ENCODE assay signal across 9 cellular contexts in genomic region chr7:94160719-94161435, GRCh38.
DNase-seq lines count a peak whose midpoint lies in the region; ATAC-seq, FAIRE-seq and TF ChIP-seq lines count a peak whose summit lies in the region.
"Had no signal": no experiment of that assay in that cellular context is flagged by ENCODE, and none has a peak within 500 bp of the region (broad histone marks: within the 10 kb centered on the region; RNA-seq: fewer than 3 reads in every experiment).

No MANE protein-coding gene starts in this region.

- BruUV-seq in GM12878 (replicated peaks; lab: Mats Ljungman, UMichigan): no TSS peak

- ATAC-seq in GM21360 (IDR thresholded peaks at IDR 0.05; ENCODE audit: unreplicated experiment) (peak; percentile 100), HG03354 (IDR thresholded peaks at IDR 0.05; ENCODE audit: poor library complexity, severe bottlenecking, unreplicated experiment) (peak; percentile 98), GM12878 (peak; percentile 97)

- H2AFZ ChIP-seq in GM12878 (ENCODE audit: control insufficient read depth, low read depth, low read length): peak overlapping the region; percentile 58

- DNase-seq in GM12892 (ENCODE audit: insufficient read length): no peak
- peak; percentile 83 for DNase-seq in GM12878 (ENCODE audit: low read depth, low spot score)
- DNase-seq in NCI-H2107 treated with DMSO at 0.1 percent for 48 hours (lab: John Stamatoyannopoulos, UW; ENCODE audit: unreplicated experiment): no peak
- no peak for DNase-seq in DMS53 treated with DMSO at 0.1 percent for 48 hours (lab: John Stamatoyannopoulos, UW; ENCODE audit: unreplicated experiment)
- DNase-seq in NCI-H1930 (lab: John Stamatoyannopoulos, UW): no peak
- DNase-seq in kidney tubule cell (ENCODE audit: low spot score): no peak

- H3K4me2 ChIP-seq in GM12878 (ENCODE audit: control insufficient read depth, insufficient read depth): peak overlapping the region; percentile 66

- H3K79me2 ChIP-seq in GM12878 (ENCODE audit: control insufficient read depth, insufficient read depth, low read length): no peaks in the 10 kb centered on the region

- H4K20me1 ChIP-seq in GM12878 (ENCODE audit: control insufficient read depth, insufficient read depth): no peaks in the 10 kb centered on the region

- H3K27ac ChIP-seq in GM12878 (ENCODE audit: control insufficient read depth, insufficient read depth): peak overlapping the region; percentile 37

- peaks cover 3% of the 10 kb centered on the region; the same call in 1 of the 3 replicates for H3K9me3 ChIP-seq in GM12878 (replicated peaks; ENCODE audit: control insufficient read depth, insufficient read depth, low read length)

- no peak for TF ChIP-seq POLR2A in GM12892 (IDR thresholded peaks at IDR 0.05; ENCODE audit: low read depth, low read length)
- TF ChIP-seq POLR2A in GM12878 (IDR thresholded peaks at IDR 0.05; ENCODE audit: low read depth, low read length): no peak

- TF ChIP-seq EP300 in GM12878 (IDR thresholded peaks at IDR 0.05; ENCODE audit: borderline replicate concordance in 1 of 2, control insufficient read depth in 1 of 2, low read depth in 2 of 2, low read length in 2 of 2): peak; percentile 98 to 99

- no peak for TF ChIP-seq CTCF in GM12878 (IDR thresholded peaks at IDR 0.05 in 2 of 3, conservative IDR thresholded peaks at IDR 0.05 in 1 of 3; ENCODE audit: control insufficient read depth in 2 of 3, extremely low read depth in 1 of 3, insufficient read depth in 1 of 3, low read depth in 3 of 3, low read length in 3 of 3)

- SMC1A ChIA-PET in GM12878 (lab: Charles Lee; ENCODE audit: uncharacterized antibody, unreplicated experiment): interaction anchor here (0.7 to 3.5 kb wide), 20 partner anchors 8 to 258 kb away, joined by 3 to 49 read pairs (median 4); no protein-coding TSS in a partner anchor

- intact Hi-C loops in GM12878 (cut with micrococcal nuclease; ENCODE audit: unreplicated experiment): loop anchor here (5.0 kb wide), 1 partner anchor 109 kb away; no protein-coding TSS in a partner anchor

- peak overlapping the region; percentile 25; the same call in 1 of the 2 replicates for H3K4me3 ChIP-seq in GM12878

- no peak for TF ChIP-seq RAD21 in GM12878 (IDR thresholded peaks at IDR 0.05; ENCODE audit: insufficient read depth, low read depth, low read length)

- H3K4me1 ChIP-seq in GM12878 (ENCODE audit: control insufficient read depth, insufficient read depth, low read length): peaks cover 6% of the 10 kb centered on the region

- H3K9ac ChIP-seq in GM12878 (ENCODE audit: control insufficient read depth, insufficient read depth, low read length): no peak overlapping the region

- in situ Hi-C loops in GM12878 (cut with MboI): no loop called here

- no peaks in the 10 kb centered on the region for H3K27me3 ChIP-seq in GM12878 (replicated peaks in 1 of 2; ENCODE audit: control insufficient read depth in 2 of 2, insufficient read depth in 2 of 2, low read length in 1 of 2)

- POLR2A ChIA-PET in GM12878 (lab: Charles Lee): interaction anchor here (0.6 to 2.9 kb wide), 4 partner anchors 10 to 67 kb away, joined by 3 to 30 read pairs (median 8); no protein-coding TSS in a partner anchor

- CTCF ChIA-PET in GM12878 (lab: Yijun Ruan, JAX): interaction anchor here (0.9 to 2.8 kb wide), 8 partner anchors 10 to 258 kb away, joined by 3 to 23 read pairs (median 6); no protein-coding TSS in a partner anchor

- 1% methylated on average over 3 of the region's 3 CpGs for WGBS in GM12878 (ENCODE audit: insufficient coverage, insufficient replicate concordance, low lambda C conversion rate, missing lambda C conversion rate)

- FAIRE-seq in GM12892 (lab: Jason Lieb, UNC): peak; percentile 91
- FAIRE-seq in GM12878 (lab: Jason Lieb, UNC): peak; percentile 96
- FAIRE-seq: islet of Langerhans had no signal

- RAD21 ChIA-PET in GM12878 (lab: Charles Lee; ENCODE audit: unreplicated experiment): interaction anchor here (0.6 to 2.9 kb wide), 10 partner anchors 9 to 1339 kb away, joined by 3 to 18 read pairs (median 4); no protein-coding TSS in a partner anchor

- H3K36me3 ChIP-seq in GM12878 (ENCODE audit: control insufficient read depth in 2 of 2, insufficient read depth in 2 of 2, low read length in 1 of 2): no peaks in the 10 kb centered on the region

TF ChIP-seq in GM12878, 131 proteins besides CTCF, POLR2A, EP300 and RAD21 (continues in another document):
- TF ChIP-seq CHD4 (IDR thresholded peaks at IDR 0.05) (no peak), CREB1 (IDR thresholded peaks at IDR 0.05; ENCODE audit: low read depth) (peak; percentile 72), CEBPB (IDR thresholded peaks at IDR 0.05; ENCODE audit: borderline replicate concordance in 1 of 2, low read depth in 2 of 2, low read length in 2 of 2) (peak in 1 of 2 experiments; percentile 56; a peak in 1 of 4 replicates), SPI1 (IDR thresholded peaks at IDR 0.05; ENCODE audit: borderline replicate concordance, insufficient read depth, low read depth, low read length) (peak; percentile 99), IKZF1 (conservative IDR thresholded peaks at IDR 0.05) (peak; percentile 86), ZBTB4 (CRISPR knock-in tag; IDR thresholded peaks at IDR 0.05) (no peak), RAD51 (IDR thresholded peaks at IDR 0.05) (peak; percentile 55), RELB (IDR thresholded peaks at IDR 0.05; ENCODE audit: low read depth) (peak; percentile 95), MYC (IDR thresholded peaks at IDR 0.05; ENCODE audit: insufficient read depth, insufficient read length, insufficient replicate concordance, low read length, severe bottlenecking) (no peak), ZNF384 (IDR thresholded peaks at IDR 0.05; ENCODE audit: borderline replicate concordance, low read depth, low read length) (peak; percentile 79; the same call in 1 of the 2 replicates), BMI1 (IDR thresholded peaks at IDR 0.05; ENCODE audit: borderline replicate concordance) (peak; percentile 88), BCLAF1 (IDR thresholded peaks at IDR 0.05) (no peak), TCF3 (IDR thresholded peaks at IDR 0.05; ENCODE audit: borderline replicate concordance, insufficient read depth, low read depth, low read length) (0 out of 2 replicates have a peak, but pooled peaks have one; percentile 21), MEF2A (IDR thresholded peaks at IDR 0.05; ENCODE audit: insufficient read depth, low read depth, low read length) (peak; percentile 69; the same call in 1 of the 2 replicates), JUNB (IDR thresholded peaks at IDR 0.05) (peak; percentile 68)
